ENCODE assay signal across 8 cellular contexts in the genomic region with DNA sequence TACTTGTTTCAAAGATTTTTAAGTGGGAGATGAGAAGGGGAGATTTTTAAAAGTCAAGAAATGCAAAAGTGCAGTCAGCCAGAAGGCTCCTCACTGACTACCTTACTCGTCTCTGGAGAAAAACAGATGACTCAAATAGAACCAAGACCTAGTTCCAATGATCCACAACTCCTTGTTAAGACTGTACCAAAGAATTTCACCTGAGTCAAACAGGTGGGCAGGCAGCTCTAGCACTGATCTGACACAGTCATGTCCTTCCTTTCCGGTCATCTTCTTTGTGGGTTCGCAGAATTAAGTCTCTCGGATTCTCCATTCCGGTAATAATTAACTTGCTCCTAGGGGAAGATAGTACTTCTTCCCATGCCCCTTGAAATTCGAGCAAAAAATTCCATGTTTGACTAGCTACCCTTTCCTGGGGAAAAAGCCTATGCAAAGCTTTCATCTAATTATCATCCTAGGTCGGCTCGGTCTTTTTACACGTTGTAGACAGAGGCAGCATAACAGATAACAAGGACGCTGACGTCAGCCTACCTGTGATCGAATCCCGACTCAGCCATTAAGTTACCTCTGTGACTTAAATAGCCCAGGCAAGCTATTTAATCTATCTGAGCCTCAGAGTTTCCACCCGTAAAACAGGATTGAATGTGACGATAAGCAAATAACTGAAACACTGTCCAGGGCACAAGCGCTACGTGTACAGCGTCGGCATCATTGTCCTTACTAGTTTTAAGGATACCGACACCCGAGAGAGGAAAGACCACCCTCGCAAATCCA.
DNase-seq lines count a peak whose midpoint lies in the region; ATAC-seq and TF ChIP-seq lines count a peak whose summit lies in the region.

No MANE protein-coding gene starts in this region.

- peaks cover 5 to 45% (median 20%) of the 10 kb centered on the region in 11 experiments; a peak in 13 of 22 replicates for H4K20me1 ChIP-seq in BLaER1 treated with 17β-estradiol and CSF1 and Interleukin-3, amounts not matched to agents 10 nM and 100 nM

- H3K27ac ChIP-seq in BLaER1 treated with 17β-estradiol and CSF1 and Interleukin-3, amounts not matched to agents 10 nM and 100 nM = peak overlapping the region; percentile 75 to 95 (median 86)

- no peak for ATAC-seq in HG03457 (IDR thresholded peaks at IDR 0.05; ENCODE audit: unreplicated experiment)

- DNase-seq in HFF-Myc (ENCODE audit: extremely low read depth, low read depth) (no peak), T-helper 2 cell (peak in 4 of 5 experiments; percentile 5 to 86 (median 62)), cardiac fibroblast (ENCODE audit: low read depth in 2 of 2) (peak; percentile 29 to 41), left kidney (ENCODE audit: low read depth, low spot score) (peak; percentile 75), GM19238 (ENCODE audit: insufficient read length, low spot score) (no peak)
- peak; percentile 30 for DNase-seq in stimulated activated CD8-positive, alpha-beta memory T cell treated with anti-CD3 and anti-CD28 coated beads, Interleukin-12 subunit alpha, Interleukin-12 subunit beta, amount 100 ng/mL, for 1 hour (ENCODE audit: low read depth)

- peak overlapping the region; percentile 83 to 97 (median 90) for H3K4me3 ChIP-seq in BLaER1 treated with 17β-estradiol and CSF1 and Interleukin-3, amounts not matched to agents 10 nM and 100 nM
- H3K4me3 ChIP-seq in HFF-Myc (replicated peaks; ENCODE audit: low read depth, low read length) = peak overlapping the region; percentile 76
- H3K4me3 ChIP-seq in cardiac fibroblast (replicated peaks in 1 of 2; ENCODE audit: low read depth in 2 of 2, low read length in 2 of 2) = peak overlapping the region; percentile 92 to 96

- peaks cover 21 to 48% (median 39%) of the 10 kb centered on the region in 10 experiments for H3K4me1 ChIP-seq in BLaER1 treated with 17β-estradiol and CSF1 and Interleukin-3, amounts not matched to agents 10 nM and 100 nM

- H3K9me3 ChIP-seq in BLaER1 treated with 17β-estradiol and CSF1 and Interleukin-3, amounts not matched to agents 10 nM and 100 nM (replicated peaks in 1 of 11) = peaks cover 0 to 6% (median 0%) of the 10 kb centered on the region in 11 experiments; a peak in 2 of 22 replicates

- peak overlapping the region; percentile 90 to 97 (median 94) for H3K4me2 ChIP-seq in BLaER1 treated with 17β-estradiol and CSF1 and Interleukin-3, amounts not matched to agents 10 nM and 100 nM

- H3K27me3 ChIP-seq in BLaER1 treated with 17β-estradiol and CSF1 and Interleukin-3, amounts not matched to agents 10 nM and 100 nM = no peaks in the 10 kb centered on the region

- no peak for TF ChIP-seq CTCF in HFF-Myc (IDR thresholded peaks at IDR 0.05; ENCODE audit: low read depth, low read length, missing control alignments)
- TF ChIP-seq CTCF in cardiac fibroblast (IDR thresholded peaks at IDR 0.05; ENCODE audit: low read depth, low read length) = no peak

- peaks cover 11 to 36% (median 25%) of the 10 kb centered on the region in 11 experiments; a peak in 21 of 22 replicates for H3K36me3 ChIP-seq in BLaER1 treated with 17β-estradiol and CSF1 and Interleukin-3, amounts not matched to agents 10 nM and 100 nM

- peak overlapping the region; percentile 80 to 97 (median 90) for H3K9ac ChIP-seq in BLaER1 treated with 17β-estradiol and CSF1 and Interleukin-3, amounts not matched to agents 10 nM and 100 nM

Comparison
In these comparisons a context has a peak if more than half of its experiments do, and no peak if none do; other contexts are left out.
1. DNase-seq: peak in T-helper 2 cell (4 of 5), cardiac fibroblast (2 of 2), left kidney (single experiment) and stimulated activated CD8-positive, alpha-beta memory T cell treated with anti-CD3 and anti-CD28 coated beads, Interleukin-12 subunit alpha, Interleukin-12 subunit beta, amount 100 ng/mL, for 1 hour (single experiment); none in HFF-Myc (single experiment) and GM19238 (single experiment).
2. Peak in every context shown above with its lines, with median percentiles within 50 percentile points of each other: H3K4me3 ChIP-seq.